Comparison of ENCODE assay signal across 16 cellular contexts in the genomic region with DNA sequence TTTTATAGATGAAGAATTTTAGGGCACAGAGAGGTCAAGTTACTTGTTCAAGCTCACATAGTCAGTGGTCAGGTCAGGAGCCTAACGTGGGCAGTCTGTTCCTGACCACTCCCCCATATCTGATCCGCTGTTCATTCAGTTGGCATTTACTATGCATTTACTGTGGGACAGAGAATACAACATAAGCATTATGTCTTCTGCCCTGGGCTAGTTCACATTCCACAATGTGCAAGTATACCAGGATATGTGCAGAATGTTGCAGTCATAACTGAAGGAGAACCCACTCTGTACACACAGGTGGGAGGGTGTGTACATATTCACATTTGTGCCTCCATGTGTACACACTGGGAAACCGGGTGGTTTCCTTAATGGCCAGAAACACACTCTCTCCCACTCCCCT.
DNase-seq lines count a peak whose midpoint lies in the region; ATAC-seq and TF ChIP-seq lines count a peak whose summit lies in the region.
"Had no signal": no experiment of that assay in that cellular context is flagged by ENCODE, and none has a peak within 500 bp of the region (broad histone marks: within the 10 kb centered on the region; RNA-seq: fewer than 3 reads in every experiment).

No MANE protein-coding gene starts in this region.

- H3K36me3 ChIP-seq in MM.1S (replicated peaks; ENCODE audit: insufficient read depth, low read length) = no peaks in the 10 kb centered on the region
- H3K36me3 ChIP-seq: BE2C, BLaER1 had no signal

- H3K9ac ChIP-seq in MM.1S (ENCODE audit: low read length) = peak overlapping the region; percentile 11; the same call in 1 of the 2 replicates
- H3K9ac ChIP-seq: BLaER1 had no signal

- H3K4me1 ChIP-seq in MM.1S (ENCODE audit: low read length) = peaks cover 37% of the 10 kb centered on the region
- H3K4me1 ChIP-seq: BE2C had no signal

- peaks cover 23% of the 10 kb centered on the region for H3F3A ChIP-seq in MM.1S (ENCODE audit: insufficient read depth, low read length)

- no peak for DNase-seq in MM.1S
- DNase-seq in foreskin melanocyte = peak; percentile 82
- DNase-seq in NOMO-1 treated with dmso at 0.1 percent for 144 hours (lab: John Stamatoyannopoulos, UW; ENCODE audit: unreplicated experiment) = no peak
- no peak for DNase-seq in NCI-H2196 treated with DMSO at 0.1 percent for 48 hours (lab: John Stamatoyannopoulos, UW; ENCODE audit: unreplicated experiment)
- DNase-seq: 8988T; ACHN; BE2C; C1 segment of cervical spinal cord; CD4-positive, alpha-beta T cell; CD8-positive, alpha-beta T cell; COR-L47; DMS 273 treated with DMSO at 0.1 percent for 48 hours; DMS79 treated with DMSO at 0.1 percent for 48 hours; GF-D8 had no signal

- peak overlapping the region; percentile 94; the same call in 1 of the 2 replicates for H3K27ac ChIP-seq in MM.1S (ENCODE audit: low read length)
- H3K27ac ChIP-seq: BLaER1 had no signal

- H3K4me2 ChIP-seq in MM.1S (ENCODE audit: low read depth, low read length) = peak overlapping the region; percentile 74; the same call in 1 of the 2 replicates
- H3K4me2 ChIP-seq: BLaER1 had no signal

- H3K79me2 ChIP-seq in MM.1S (ENCODE audit: low read length) = no peaks in the 10 kb centered on the region

- H3K9me3 ChIP-seq in MM.1S (replicated peaks; ENCODE audit: insufficient read depth, low read length) = no peaks in the 10 kb centered on the region; the same call in 1 of the 2 replicates
- H3K9me3 ChIP-seq: BE2C had no signal

- no peaks in the 10 kb centered on the region for H3K27me3 ChIP-seq in MM.1S (replicated peaks; ENCODE audit: insufficient read depth, low read length)
- H3K27me3 ChIP-seq: BE2C, BLaER1 had no signal

- TF ChIP-seq CTCF in MM.1S (IDR thresholded peaks at IDR 0.05; ENCODE audit: low read length) = no peak

- no peak overlapping the region for H3K4me3 ChIP-seq in MM.1S (ENCODE audit: low read length)
- H3K4me3 ChIP-seq: BLaER1 had no signal

- no peaks in the 10 kb centered on the region for H4K20me1 ChIP-seq in MM.1S (ENCODE audit: insufficient read depth, low read length)
- H4K20me1 ChIP-seq: BLaER1 had no signal

- H2AFZ ChIP-seq in MM.1S (ENCODE audit: low read length) = no peak overlapping the region

- ATAC-seq in GM19452 (IDR thresholded peaks at IDR 0.05; ENCODE audit: unreplicated experiment) = no peak
- ATAC-seq: CD8-positive, alpha-beta T cell had no signal

- no peaks in the 10 kb centered on the region for H3K9me2 ChIP-seq in MM.1S (replicated peaks; ENCODE audit: insufficient read depth, low read length)
